In genomic region chr2:222142027-222142426, GRCh38 we compare ENCODE assay signal across 21 cellular contexts.
DNase-seq lines count a peak whose midpoint lies in the region; ATAC-seq, FAIRE-seq and TF ChIP-seq lines count a peak whose summit lies in the region.
"Had no signal": no experiment of that assay in that cellular context is flagged by ENCODE, and none has a peak within 500 bp of the region (broad histone marks: within the 10 kb centered on the region; RNA-seq: fewer than 3 reads in every experiment).

No MANE protein-coding gene starts in this region.

- H3K9me3 Mint-ChIP-seq in GM23338 = no peaks in the 10 kb centered on the region; the same call in 2 of the 3 replicates

- no peaks in the 10 kb centered on the region for H3K4me1 Mint-ChIP-seq in GM23338
- H3K4me1 Mint-ChIP-seq: activated naive CD8-positive, alpha-beta T cell treated with anti-CD3 and anti-CD28 coated beads for 36 hours; B cell; central memory CD8-positive, alpha-beta T cell had no signal

- H3K4me1 ChIP-seq in left lung (no peaks in the 10 kb centered on the region), GM23338 (ENCODE audit: insufficient read depth) (no peaks in the 10 kb centered on the region)
- H3K4me1 ChIP-seq: left ventricle myocardium inferior had no signal

- no peaks in the 10 kb centered on the region for H3K9me3 ChIP-seq in left lung
- H3K9me3 ChIP-seq: ovary had no signal

- no peaks in the 10 kb centered on the region for H3F3A ChIP-seq in GM23338 (replicated peaks; ENCODE audit: low read depth)

- H3K36me3 Mint-ChIP-seq in GM23338 (ENCODE audit: low read depth) = no peaks in the 10 kb centered on the region
- H3K36me3 Mint-ChIP-seq: activated CD4-positive, alpha-beta memory T cell treated with anti-CD3 and anti-CD28 coated beads for 36 hours; activated naive CD8-positive, alpha-beta T cell treated with anti-CD3 and anti-CD28 coated beads for 36 hours had no signal

- no peak overlapping the region for H3K4me3 Mint-ChIP-seq in GM23338
- H3K4me3 Mint-ChIP-seq: activated CD4-positive, alpha-beta memory T cell treated with anti-CD3 and anti-CD28 coated beads for 36 hours; activated naive CD8-positive, alpha-beta T cell treated with anti-CD3 and anti-CD28 coated beads for 36 hours; activated T-cell treated with anti-CD3 and anti-CD28 coated beads, Interleukin-2, amount 50 U/mL, for 72 hours; B cell; central memory CD8-positive, alpha-beta T cell had no signal

- H2AFZ ChIP-seq in GM23338 = no peak overlapping the region

- H3K9me2 ChIP-seq in GM23338 (ENCODE audit: insufficient read depth) = no peaks in the 10 kb centered on the region

- DNase-seq in Caki2 (ENCODE audit: low read depth) (peak; percentile 20), HTR-8/SVneo (ENCODE audit: insufficient read length, low spot score) (peak; percentile 8), amniotic epithelial cell (ENCODE audit: low read depth) (peak; percentile 0), kidney glomerular epithelial cell (lab: John Stamatoyannopoulos, UW) (peak; percentile 91), DMS153 (lab: John Stamatoyannopoulos, UW) (no peak), left lung (no peak), GM23338 (ENCODE audit: low spot score) (no peak), NCI-H748 treated with DMSO at 0.1 percent for 48 hours (lab: John Stamatoyannopoulos, UW) (no peak)
- DNase-seq: activated CD4-positive, alpha-beta memory T cell treated with anti-CD3 and anti-CD28 coated beads for 36 hours; activated naive CD8-positive, alpha-beta T cell treated with anti-CD3 and anti-CD28 coated beads for 36 hours; activated T-cell treated with anti-CD3 and anti-CD28 coated beads, Interleukin-2, amount 50 U/mL, for 72 hours; DMS79 treated with DMSO at 0.1 percent for 48 hours; effector memory CD4-positive, alpha-beta T cell; left ventricle myocardium inferior; NCI-H146; NCI-H446 treated with DMSO at 0.1 percent for 48 hours; ovary had no signal

- in situ Hi-C loops in Caki2 (cut with HindIII; ENCODE audit: low pct_unique_long_range_greater_than_20kb, low sequenced_read_pairs) = no loop called here

- intact Hi-C loops in left lung (cut with DNase I) = no loop called here

- no peak for FAIRE-seq in HTR-8/SVneo (lab: Jason Lieb, UNC)
- FAIRE-seq: H1 had no signal

- no peaks in the 10 kb centered on the region for H3K27me3 Mint-ChIP-seq in GM23338 (ENCODE audit: insufficient read depth, low read depth, poor library complexity)
- H3K27me3 Mint-ChIP-seq: activated CD4-positive, alpha-beta memory T cell treated with anti-CD3 and anti-CD28 coated beads for 36 hours; activated naive CD8-positive, alpha-beta T cell treated with anti-CD3 and anti-CD28 coated beads for 36 hours; B cell; central memory CD8-positive, alpha-beta T cell had no signal

- no peaks in the 10 kb centered on the region for H4K20me1 ChIP-seq in GM23338 (replicated peaks; ENCODE audit: insufficient read depth)

- H3K4me3 ChIP-seq in left lung (no peak overlapping the region), GM23338 (no peak overlapping the region)
- H3K4me3 ChIP-seq: left ventricle myocardium inferior, ovary, skin epidermis had no signal

- no peak for ATAC-seq in left lung
- ATAC-seq in GM23338 = no peak
- ATAC-seq: activated T-cell treated with anti-CD3 and anti-CD28 coated beads, Interleukin-2, amount 50 U/mL, for 72 hours had no signal

- H3K27ac Mint-ChIP-seq in GM23338 = no peak overlapping the region
- H3K27ac Mint-ChIP-seq: activated CD4-positive, alpha-beta memory T cell treated with anti-CD3 and anti-CD28 coated beads for 36 hours; activated naive CD8-positive, alpha-beta T cell treated with anti-CD3 and anti-CD28 coated beads for 36 hours; activated T-cell treated with anti-CD3 and anti-CD28 coated beads, Interleukin-2, amount 50 U/mL, for 72 hours; B cell had no signal

- H3K27ac ChIP-seq in left lung (no peak overlapping the region), GM23338 (ENCODE audit: low read depth) (no peak overlapping the region)
- H3K27ac ChIP-seq: left ventricle myocardium inferior, ovary, skin epidermis had no signal

- TF ChIP-seq CTCF in left lung (IDR thresholded peaks at IDR 0.05) (no peak), GM23338 (conservative IDR thresholded peaks at IDR 0.05; ENCODE audit: low read depth in 2 of 2) (no peak)

- no peaks in the 10 kb centered on the region for H3K79me2 ChIP-seq in GM23338 (replicated peaks; ENCODE audit: insufficient read depth)

- H3K4me2 ChIP-seq in GM23338 = no peak overlapping the region

- H3K36me3 ChIP-seq in left lung = no peaks in the 10 kb centered on the region
- H3K36me3 ChIP-seq in GM23338 (ENCODE audit: insufficient read depth) = no peaks in the 10 kb centered on the region
- H3K36me3 ChIP-seq: left ventricle myocardium inferior, ovary had no signal

- H3K27me3 ChIP-seq in left lung (no peaks in the 10 kb centered on the region), GM23338 (ENCODE audit: insufficient read depth) (no peaks in the 10 kb centered on the region)
- H3K27me3 ChIP-seq: ovary had no signal

TF ChIP-seq in GM23338, 12 proteins besides CTCF, POLR2A, EP300 and RAD21:
- TF ChIP-seq ZNF331 (CRISPR knock-in tag; IDR thresholded peaks at IDR 0.05; ENCODE audit: low read depth) (no peak), POLR2AphosphoS5 (IDR thresholded peaks at IDR 0.05; ENCODE audit: low read depth) (no peak)

Comparison
In these comparisons a context has a peak if more than half of its experiments do, and no peak if none do; other contexts are left out.
1. DNase-seq: peak in Caki2 (single experiment), HTR-8/SVneo (single experiment), amniotic epithelial cell (single experiment) and kidney glomerular epithelial cell (single experiment); none in DMS153 (single experiment), left lung (0 of 2), GM23338 (single experiment) and NCI-H748 treated with DMSO at 0.1 percent for 48 hours (single experiment).